ENCODE assay signal across 1 cellular context in the genomic region with DNA sequence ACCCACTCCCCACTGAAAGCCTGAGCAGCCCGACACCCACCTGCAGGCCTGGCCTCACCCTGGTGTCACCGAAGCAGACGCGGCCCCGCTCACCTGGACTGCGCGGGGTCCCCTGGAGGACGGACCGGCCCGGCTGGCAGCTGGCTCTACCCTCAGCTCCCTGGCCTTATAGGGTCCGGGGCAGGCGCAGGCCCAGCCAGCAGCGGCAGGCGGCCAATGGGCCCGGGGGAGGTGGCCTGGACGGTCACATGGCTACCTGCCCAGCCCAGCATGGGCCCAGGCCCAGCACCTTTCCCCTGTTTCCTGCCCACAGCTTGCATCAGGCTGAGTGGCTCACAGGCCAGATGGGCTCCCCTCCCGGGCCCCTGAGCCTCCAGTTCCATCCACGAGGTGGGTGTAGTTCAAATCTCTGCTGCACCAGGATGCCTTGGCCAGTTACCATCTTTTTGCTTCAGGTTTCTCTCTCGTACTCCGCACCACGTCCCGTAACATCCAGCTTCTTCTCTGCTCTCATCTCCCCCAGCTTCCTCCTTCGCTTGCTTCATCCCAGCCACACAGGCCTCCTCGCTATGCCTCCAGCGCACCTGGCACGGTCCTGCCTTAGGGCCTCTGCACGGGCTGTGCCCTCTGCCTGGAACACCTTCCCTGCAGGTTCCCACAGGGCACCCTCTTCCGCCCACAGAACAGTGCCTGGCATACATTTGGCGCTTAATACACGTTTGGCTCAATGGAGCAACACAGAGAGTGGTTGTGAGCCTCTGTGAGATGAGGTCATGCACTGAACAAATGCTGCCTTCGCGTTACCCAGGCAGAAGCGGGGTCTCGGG.
TF ChIP-seq lines count a peak whose summit lies in the region.

A gene with protein sequence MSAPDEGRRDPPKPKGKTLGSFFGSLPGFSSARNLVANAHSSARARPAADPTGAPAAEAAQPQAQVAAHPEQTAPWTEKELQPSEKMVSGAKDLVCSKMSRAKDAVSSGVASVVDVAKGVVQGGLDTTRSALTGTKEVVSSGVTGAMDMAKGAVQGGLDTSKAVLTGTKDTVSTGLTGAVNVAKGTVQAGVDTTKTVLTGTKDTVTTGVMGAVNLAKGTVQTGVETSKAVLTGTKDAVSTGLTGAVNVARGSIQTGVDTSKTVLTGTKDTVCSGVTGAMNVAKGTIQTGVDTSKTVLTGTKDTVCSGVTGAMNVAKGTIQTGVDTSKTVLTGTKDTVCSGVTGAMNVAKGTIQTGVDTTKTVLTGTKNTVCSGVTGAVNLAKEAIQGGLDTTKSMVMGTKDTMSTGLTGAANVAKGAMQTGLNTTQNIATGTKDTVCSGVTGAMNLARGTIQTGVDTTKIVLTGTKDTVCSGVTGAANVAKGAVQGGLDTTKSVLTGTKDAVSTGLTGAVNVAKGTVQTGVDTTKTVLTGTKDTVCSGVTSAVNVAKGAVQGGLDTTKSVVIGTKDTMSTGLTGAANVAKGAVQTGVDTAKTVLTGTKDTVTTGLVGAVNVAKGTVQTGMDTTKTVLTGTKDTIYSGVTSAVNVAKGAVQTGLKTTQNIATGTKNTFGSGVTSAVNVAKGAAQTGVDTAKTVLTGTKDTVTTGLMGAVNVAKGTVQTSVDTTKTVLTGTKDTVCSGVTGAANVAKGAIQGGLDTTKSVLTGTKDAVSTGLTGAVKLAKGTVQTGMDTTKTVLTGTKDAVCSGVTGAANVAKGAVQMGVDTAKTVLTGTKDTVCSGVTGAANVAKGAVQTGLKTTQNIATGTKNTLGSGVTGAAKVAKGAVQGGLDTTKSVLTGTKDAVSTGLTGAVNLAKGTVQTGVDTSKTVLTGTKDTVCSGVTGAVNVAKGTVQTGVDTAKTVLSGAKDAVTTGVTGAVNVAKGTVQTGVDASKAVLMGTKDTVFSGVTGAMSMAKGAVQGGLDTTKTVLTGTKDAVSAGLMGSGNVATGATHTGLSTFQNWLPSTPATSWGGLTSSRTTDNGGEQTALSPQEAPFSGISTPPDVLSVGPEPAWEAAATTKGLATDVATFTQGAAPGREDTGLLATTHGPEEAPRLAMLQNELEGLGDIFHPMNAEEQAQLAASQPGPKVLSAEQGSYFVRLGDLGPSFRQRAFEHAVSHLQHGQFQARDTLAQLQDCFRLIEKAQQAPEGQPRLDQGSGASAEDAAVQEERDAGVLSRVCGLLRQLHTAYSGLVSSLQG (N-terminal part only) (minus strand): TSS at position 142 of the 827 bp plus-strand sequence. CDS start 214 bp downstream, outside the sequence.

TF ChIP-seq in HepG2, 621 proteins besides CTCF, POLR2A, EP300 and RAD21 (continued from another document and continues in another):
- TF ChIP-seq USF2 (IDR thresholded peaks at IDR 0.05; ENCODE audit: low read depth, low read length) (peak; percentile 61), USF2 (CRISPR knock-in tag; IDR thresholded peaks at IDR 0.05; ENCODE audit: borderline replicate concordance) (peak; percentile 66; the same call in 1 of the 2 replicates), ZNF615 (CRISPR knock-in tag; IDR thresholded peaks at IDR 0.05; ENCODE audit: borderline replicate concordance) (no peak), MTF2 (CRISPR knock-in tag; IDR thresholded peaks at IDR 0.05; ENCODE audit: borderline replicate concordance) (no peak), ZNF674 (CRISPR knock-in tag; IDR thresholded peaks at IDR 0.05; ENCODE audit: low read depth) (no peak), ZNF780A (CRISPR knock-in tag; IDR thresholded peaks at IDR 0.05) (no peak), MYPOP (CRISPR knock-in tag; IDR thresholded peaks at IDR 0.05) (no peak), ZNF3 (CRISPR knock-in tag; IDR thresholded peaks at IDR 0.05) (no peak), ZNF562 (CRISPR knock-in tag; IDR thresholded peaks at IDR 0.05; ENCODE audit: borderline replicate concordance) (no peak), MTF1 (CRISPR knock-in tag; IDR thresholded peaks at IDR 0.05) (no peak), NR2C2 (CRISPR knock-in tag; IDR thresholded peaks at IDR 0.05; ENCODE audit: borderline replicate concordance) (no peak), FOXO4 (CRISPR knock-in tag; conservative IDR thresholded peaks at IDR 0.05) (no peak), HOXA9 (CRISPR knock-in tag; IDR thresholded peaks at IDR 0.05; ENCODE audit: borderline replicate concordance) (no peak), ZNF746 (CRISPR knock-in tag; IDR thresholded peaks at IDR 0.05) (no peak), AGO2 (optimal IDR thresholded peaks at IDR 0.05; ENCODE audit: low read depth, low read length) (peak; percentile 19), BRCA1 (CRISPR knock-in tag; IDR thresholded peaks at IDR 0.05) (no peak), KDM1A (CRISPR knock-in tag; IDR thresholded peaks at IDR 0.05) (no peak), ZNF430 (CRISPR knock-in tag; IDR thresholded peaks at IDR 0.05) (no peak), SP2 (CRISPR knock-in tag; IDR thresholded peaks at IDR 0.05) (no peak), ZNF841 (CRISPR knock-in tag; IDR thresholded peaks at IDR 0.05; ENCODE audit: borderline replicate concordance) (no peak), EED (CRISPR knock-in tag; IDR thresholded peaks at IDR 0.05) (no peak), RFX5 (IDR thresholded peaks at IDR 0.05; ENCODE audit: low read depth, low read length) (no peak)
- TF ChIP-seq, protein P1, sequence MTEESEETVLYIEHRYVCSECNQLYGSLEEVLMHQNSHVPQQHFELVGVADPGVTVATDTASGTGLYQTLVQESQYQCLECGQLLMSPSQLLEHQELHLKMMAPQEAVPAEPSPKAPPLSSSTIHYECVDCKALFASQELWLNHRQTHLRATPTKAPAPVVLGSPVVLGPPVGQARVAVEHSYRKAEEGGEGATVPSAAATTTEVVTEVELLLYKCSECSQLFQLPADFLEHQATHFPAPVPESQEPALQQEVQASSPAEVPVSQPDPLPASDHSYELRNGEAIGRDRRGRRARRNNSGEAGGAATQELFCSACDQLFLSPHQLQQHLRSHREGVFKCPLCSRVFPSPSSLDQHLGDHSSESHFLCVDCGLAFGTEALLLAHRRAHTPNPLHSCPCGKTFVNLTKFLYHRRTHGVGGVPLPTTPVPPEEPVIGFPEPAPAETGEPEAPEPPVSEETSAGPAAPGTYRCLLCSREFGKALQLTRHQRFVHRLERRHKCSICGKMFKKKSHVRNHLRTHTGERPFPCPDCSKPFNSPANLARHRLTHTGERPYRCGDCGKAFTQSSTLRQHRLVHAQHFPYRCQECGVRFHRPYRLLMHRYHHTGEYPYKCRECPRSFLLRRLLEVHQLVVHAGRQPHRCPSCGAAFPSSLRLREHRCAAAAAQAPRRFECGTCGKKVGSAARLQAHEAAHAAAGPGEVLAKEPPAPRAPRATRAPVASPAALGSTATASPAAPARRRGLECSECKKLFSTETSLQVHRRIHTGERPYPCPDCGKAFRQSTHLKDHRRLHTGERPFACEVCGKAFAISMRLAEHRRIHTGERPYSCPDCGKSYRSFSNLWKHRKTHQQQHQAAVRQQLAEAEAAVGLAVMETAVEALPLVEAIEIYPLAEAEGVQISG (CRISPR knock-in tag; IDR thresholded peaks at IDR 0.05), result peak; percentile 29; the same call in 1 of the 2 replicates
- TF ChIP-seq, protein P2, sequence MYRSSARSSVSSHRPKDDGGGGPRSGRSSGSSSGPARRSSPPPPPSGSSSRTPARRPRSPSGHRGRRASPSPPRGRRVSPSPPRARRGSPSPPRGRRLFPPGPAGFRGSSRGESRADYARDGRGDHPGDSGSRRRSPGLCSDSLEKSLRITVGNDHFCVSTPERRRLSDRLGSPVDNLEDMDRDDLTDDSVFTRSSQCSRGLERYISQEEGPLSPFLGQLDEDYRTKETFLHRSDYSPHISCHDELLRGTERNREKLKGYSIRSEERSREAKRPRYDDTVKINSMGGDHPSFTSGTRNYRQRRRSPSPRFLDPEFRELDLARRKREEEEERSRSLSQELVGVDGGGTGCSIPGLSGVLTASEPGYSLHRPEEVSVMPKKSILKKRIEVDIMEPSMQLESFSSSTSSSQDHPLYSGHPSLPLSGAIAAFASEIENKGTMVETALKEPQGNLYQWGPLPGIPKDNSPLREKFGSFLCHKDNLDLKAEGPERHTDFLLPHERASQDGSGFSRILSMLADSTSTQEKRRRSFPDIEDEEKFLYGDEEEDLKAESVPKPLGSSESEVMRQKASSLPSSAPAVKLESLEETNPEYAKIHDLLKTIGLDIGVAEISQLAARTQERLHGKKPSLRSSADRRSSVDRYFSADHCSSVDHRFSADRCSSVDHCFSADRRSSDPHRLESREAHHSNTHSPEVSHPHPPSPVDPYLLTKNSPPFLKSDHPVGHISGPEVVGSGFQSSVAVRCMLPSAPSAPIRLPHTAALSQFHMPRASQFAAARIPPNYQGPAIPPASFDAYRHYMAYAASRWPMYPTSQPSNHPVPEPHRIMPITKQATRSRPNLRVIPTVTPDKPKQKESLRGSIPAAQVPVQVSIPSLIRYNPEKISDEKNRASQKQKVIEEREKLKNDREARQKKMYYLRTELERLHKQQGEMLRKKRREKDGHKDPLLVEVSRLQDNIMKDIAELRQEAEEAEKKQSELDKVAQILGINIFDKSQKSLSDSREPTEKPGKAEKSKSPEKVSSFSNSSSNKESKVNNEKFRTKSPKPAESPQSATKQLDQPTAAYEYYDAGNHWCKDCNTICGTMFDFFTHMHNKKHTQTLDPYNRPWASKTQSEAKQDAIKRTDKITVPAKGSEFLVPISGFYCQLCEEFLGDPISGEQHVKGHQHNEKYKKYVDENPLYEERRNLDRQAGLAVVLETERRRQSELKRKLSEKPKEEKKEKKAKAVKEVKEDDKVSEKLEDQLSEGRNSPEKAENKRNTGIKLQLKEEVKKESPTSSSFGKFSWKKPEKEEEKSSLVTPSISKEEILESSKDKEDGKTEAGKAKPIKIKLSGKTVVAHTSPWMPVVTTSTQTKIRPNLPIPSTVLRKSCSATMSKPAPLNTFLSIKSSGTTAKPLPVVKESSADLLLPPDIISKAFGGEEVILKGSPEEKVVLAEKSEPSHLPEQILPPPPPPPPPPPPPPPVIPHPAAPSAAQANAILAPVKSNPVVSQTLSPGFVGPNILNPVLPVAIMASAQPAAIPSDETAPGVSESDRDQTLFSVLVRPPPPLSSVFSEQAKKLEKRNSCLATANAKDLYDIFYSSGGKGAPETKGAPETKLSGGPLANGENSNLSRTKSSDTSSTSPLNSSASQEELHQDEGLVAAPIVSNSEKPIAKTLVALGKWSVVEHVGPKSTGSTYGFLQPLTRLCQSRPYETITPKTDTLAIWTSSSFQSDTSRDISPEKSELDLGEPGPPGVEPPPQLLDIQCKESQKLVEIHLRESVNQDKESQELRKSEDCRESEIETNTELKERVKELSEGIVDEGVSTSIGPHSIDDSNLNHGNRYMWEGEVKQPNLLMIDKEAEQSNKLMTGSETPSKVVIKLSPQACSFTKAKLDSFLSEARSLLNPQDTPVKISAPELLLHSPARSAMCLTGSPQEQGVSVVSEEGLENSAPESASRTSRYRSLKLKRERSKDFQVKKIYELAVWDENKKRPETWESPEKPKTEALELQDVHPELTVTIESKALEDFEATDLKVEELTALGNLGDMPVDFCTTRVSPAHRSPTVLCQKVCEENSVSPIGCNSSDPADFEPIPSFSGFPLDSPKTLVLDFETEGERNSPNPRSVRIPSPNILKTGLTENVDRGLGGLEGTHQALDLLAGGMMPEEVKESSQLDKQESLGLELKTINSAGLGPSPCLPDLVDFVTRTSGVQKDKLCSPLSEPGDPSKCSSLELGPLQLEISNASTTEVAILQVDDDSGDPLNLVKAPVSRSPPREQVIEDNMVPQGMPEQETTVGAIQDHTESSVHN (CRISPR knock-in tag; IDR thresholded peaks at IDR 0.05), result no peak
- TF ChIP-seq, protein P3, sequence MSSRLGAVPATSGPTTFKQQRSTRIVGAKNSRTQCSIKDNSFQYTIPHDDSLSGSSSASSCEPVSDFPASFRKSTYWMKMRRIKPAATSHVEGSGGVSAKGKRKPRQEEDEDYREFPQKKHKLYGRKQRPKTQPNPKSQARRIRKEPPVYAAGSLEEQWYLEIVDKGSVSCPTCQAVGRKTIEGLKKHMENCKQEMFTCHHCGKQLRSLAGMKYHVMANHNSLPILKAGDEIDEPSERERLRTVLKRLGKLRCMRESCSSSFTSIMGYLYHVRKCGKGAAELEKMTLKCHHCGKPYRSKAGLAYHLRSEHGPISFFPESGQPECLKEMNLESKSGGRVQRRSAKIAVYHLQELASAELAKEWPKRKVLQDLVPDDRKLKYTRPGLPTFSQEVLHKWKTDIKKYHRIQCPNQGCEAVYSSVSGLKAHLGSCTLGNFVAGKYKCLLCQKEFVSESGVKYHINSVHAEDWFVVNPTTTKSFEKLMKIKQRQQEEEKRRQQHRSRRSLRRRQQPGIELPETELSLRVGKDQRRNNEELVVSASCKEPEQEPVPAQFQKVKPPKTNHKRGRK (CRISPR knock-in tag; IDR thresholded peaks at IDR 0.05), result no peak
- TF ChIP-seq, protein P4, sequence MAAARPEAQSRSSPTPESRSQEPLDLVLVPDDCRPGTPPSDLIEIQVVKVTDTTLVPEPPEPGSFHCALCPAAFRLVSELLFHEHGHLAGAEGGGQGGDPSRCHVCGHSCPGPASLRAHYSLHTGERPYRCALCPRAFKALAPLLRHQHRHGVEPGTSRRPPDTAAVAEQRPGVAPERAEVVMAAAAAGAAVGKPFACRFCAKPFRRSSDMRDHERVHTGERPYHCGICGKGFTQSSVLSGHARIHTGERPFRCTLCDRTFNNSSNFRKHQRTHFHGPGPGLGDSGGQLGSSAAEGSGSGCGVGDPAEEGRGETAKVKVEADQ (CRISPR knock-in tag; IDR thresholded peaks at IDR 0.05; ENCODE audit: borderline replicate concordance), result no peak
